In genomic region chr18:49020621-49021021, GRCh38 we compare ENCODE assay signal across 16 cellular contexts.
A peak's percentile ranks its signal among the peaks of the same experiment; 100 is the strongest.
DNase-seq lines count a peak whose midpoint lies in the region; ATAC-seq and TF ChIP-seq lines count a peak whose summit lies in the region.
"Had no signal": no experiment of that assay in that cellular context is flagged by ENCODE, and none has a peak within 500 bp of the region (broad histone marks: within the 10 kb centered on the region; RNA-seq: fewer than 3 reads in every experiment).

No MANE protein-coding gene starts in this region.

- H3K18ac ChIP-seq in IMR-90 (ENCODE audit: low read depth, low read length) (no peak overlapping the region), trophoblast cell (ENCODE audit: low read length) (peak overlapping the region; percentile 96)

- H3K9me3 ChIP-seq in Caco-2 (no peaks in the 10 kb centered on the region), IMR-90 (ENCODE audit: control insufficient read depth, insufficient read depth, low read length) (no peaks in the 10 kb centered on the region), trophoblast cell (ENCODE audit: insufficient read depth, low read depth, low read length) (peaks cover 7% of the 10 kb centered on the region)
- H3K9me3 ChIP-seq: esophagus muscularis mucosa, mucosa of descending colon had no signal

- no peak for TF ChIP-seq POLR2A in IMR-90 (IDR thresholded peaks at IDR 0.05; ENCODE audit: low read depth, low read length)

- peak overlapping the region; percentile 86 for H2BK12ac ChIP-seq in trophoblast cell (ENCODE audit: low read length)

- H3K14ac ChIP-seq in IMR-90 (replicated peaks; ENCODE audit: low read depth, low read length) (no peak overlapping the region), trophoblast cell (ENCODE audit: low read length) (peak overlapping the region; percentile 85)

- no peak overlapping the region for H2AK9ac ChIP-seq in IMR-90 (replicated peaks; ENCODE audit: low read depth, low read length, poor library complexity)

- H3K79me1 ChIP-seq in IMR-90 (ENCODE audit: low read depth in 1 of 2, low read length in 2 of 2): peaks cover 0 to 2% of the 10 kb centered on the region in 2 experiments; a peak in 1 of 4 replicates
- peaks cover 51% of the 10 kb centered on the region for H3K79me1 ChIP-seq in trophoblast cell (ENCODE audit: low read length)

- no peaks in the 10 kb centered on the region for H3K27me3 ChIP-seq in Caco-2 (replicated peaks; ENCODE audit: control insufficient read depth, insufficient read depth, low read length)
- no peaks in the 10 kb centered on the region for H3K27me3 ChIP-seq in IMR-90 (ENCODE audit: control insufficient read depth, insufficient read depth, low read length)
- H3K27me3 ChIP-seq in dorsolateral prefrontal cortex: no peaks in the 10 kb centered on the region
- no peaks in the 10 kb centered on the region for H3K27me3 ChIP-seq in trophoblast cell (ENCODE audit: insufficient read depth, low read length)

- no peak overlapping the region for H2BK20ac ChIP-seq in IMR-90 (ENCODE audit: low read depth, low read length)

- H3K4me1 ChIP-seq in Caco-2 (peaks cover 25% of the 10 kb centered on the region; the same call in 1 of the 2 replicates), IMR-90 (ENCODE audit: control insufficient read depth, insufficient read depth, low read length) (peaks cover 12% of the 10 kb centered on the region), trophoblast cell (ENCODE audit: control insufficient read depth in 1 of 2, insufficient read depth in 2 of 2, low read length in 2 of 2) (peaks cover 38 to 51% of the 10 kb centered on the region in 2 experiments)

- H3K4ac ChIP-seq in IMR-90 (ENCODE audit: low read depth, low read length) (no peak overlapping the region), trophoblast cell (ENCODE audit: low read depth, low read length) (peak overlapping the region; percentile 49)

- POLR2A ChIA-PET in Caco-2 (lab: Charles Lee) (no interaction called here), IMR-90 (lab: Charles Lee; ENCODE audit: unreplicated experiment) (interaction anchor here (0.6 kb wide), 1 partner anchor 10 kb away, joined by 3 read pairs; no protein-coding TSS in a partner anchor)

- no peaks in the 10 kb centered on the region for H3K36me3 ChIP-seq in Caco-2 (ENCODE audit: control insufficient read depth, insufficient read depth, low read length)
- no peaks in the 10 kb centered on the region for H3K36me3 ChIP-seq in IMR-90 (ENCODE audit: control insufficient read depth, insufficient read depth, low read length)
- H3K36me3 ChIP-seq in trophoblast cell (ENCODE audit: control insufficient read depth in 1 of 2, insufficient read depth in 2 of 2, low read length in 2 of 2): no peaks in the 10 kb centered on the region
- H3K36me3 ChIP-seq: esophagus muscularis mucosa had no signal

- H4K20me1 ChIP-seq in IMR-90 (ENCODE audit: insufficient read depth, low read length): no peaks in the 10 kb centered on the region; the same call in 1 of the 2 replicates

- H4K91ac ChIP-seq in IMR-90 (ENCODE audit: insufficient read depth, low read depth, low read length): peak overlapping the region; percentile 17; the same call in 1 of the 2 replicates
- peak overlapping the region; percentile 99 for H4K91ac ChIP-seq in trophoblast cell (ENCODE audit: low read depth, low read length)

- BruUV-seq in Caco-2 (replicated peaks; lab: Mats Ljungman, UMichigan) (no TSS peak), IMR-90 (replicated peaks; lab: Mats Ljungman, UMichigan) (no TSS peak)

- H3K4me3 Mint-ChIP-seq in Caco-2 (ENCODE audit: unreplicated experiment): no peak overlapping the region
- H3K4me3 Mint-ChIP-seq: CD8-positive, alpha-beta T cell had no signal

- no peak overlapping the region for H3K4me3 ChIP-seq in Caco-2 (ENCODE audit: low read depth, low read length)
- H3K4me3 ChIP-seq in IMR-90 (ENCODE audit: insufficient read depth, low read depth, low read length): no peak overlapping the region
- no peak overlapping the region for H3K4me3 ChIP-seq in dorsolateral prefrontal cortex
- H3K4me3 ChIP-seq in trophoblast cell (ENCODE audit: low read depth, low read length): no peak overlapping the region
- H3K4me3 ChIP-seq: esophagus muscularis mucosa, K562, mucosa of descending colon had no signal

- H4K5ac ChIP-seq in IMR-90 (ENCODE audit: low read depth, low read length): no peak overlapping the region

- no peak overlapping the region for H2BK5ac ChIP-seq in IMR-90 (ENCODE audit: low read depth, low read length, poor library complexity, severe bottlenecking)
- peak overlapping the region; percentile 77 for H2BK5ac ChIP-seq in trophoblast cell (ENCODE audit: low read depth, low read length, poor library complexity)

- 53% methylated on average over 3 of the region's 13 CpGs; no CpG with 5 or more reads in 1 of the 2 experiments for WGBS in IMR-90 (ENCODE audit: extremely low coverage in 2 of 2, insufficient read length in 1 of 2), 2 experiments
- no CpG with 5 or more reads among the region's 13 CpGs for WGBS in trophoblast cell (ENCODE audit: extremely low coverage, insufficient coverage, insufficient read length)

- H2BK120ac ChIP-seq in IMR-90 (ENCODE audit: low read depth, low read length) (no peak overlapping the region), trophoblast cell (ENCODE audit: insufficient read depth, low read length, poor library complexity) (peak overlapping the region; percentile 92)

- H4K12ac ChIP-seq in trophoblast cell (ENCODE audit: low read depth, low read length): peak overlapping the region; percentile 76

- H3K9me1 ChIP-seq in IMR-90 (ENCODE audit: insufficient read depth, low read length): peaks cover 13% of the 10 kb centered on the region

- TF ChIP-seq CTCF in Caco-2 (IDR thresholded peaks at IDR 0.05; ENCODE audit: insufficient read depth in 1 of 2, low read depth in 1 of 2, low read length in 1 of 2, severe bottlenecking in 1 of 2, unreplicated experiment in 1 of 2): no peak
- no peak for TF ChIP-seq CTCF in IMR-90 (conservative IDR thresholded peaks at IDR 0.05; ENCODE audit: low read depth, low read length)
- no peak for TF ChIP-seq CTCF in dorsolateral prefrontal cortex (IDR thresholded peaks at IDR 0.05 in 54 of 56, conservative IDR thresholded peaks at IDR 0.05 in 2 of 56; ENCODE audit: low read depth in 1 of 56, partially characterized antibody in 56 of 56)

- no peak for TF ChIP-seq RAD21 in IMR-90 (IDR thresholded peaks at IDR 0.05; ENCODE audit: low read length)

- H3K27ac ChIP-seq in IMR-90 (ENCODE audit: insufficient read depth, low read length) (no peak overlapping the region), dorsolateral prefrontal cortex (no peak overlapping the region), trophoblast cell (ENCODE audit: low read depth, low read length) (peak overlapping the region; percentile 61)
- H3K27ac ChIP-seq: esophagus muscularis mucosa had no signal

- in situ Hi-C loops in IMR-90 (cut with MboI; ENCODE audit: low sequenced_read_pairs): no loop called here

- intact Hi-C loops in Caco-2 (cut with micrococcal nuclease; ENCODE audit: unreplicated experiment) (no loop called here), IMR-90 (cut with micrococcal nuclease) (loop anchor here (1.0 kb wide), 1 partner anchor 158 kb away; no protein-coding TSS in a partner anchor), dorsolateral prefrontal cortex (cut with DNase I) (no loop called here)

- no peak overlapping the region for H3K56ac ChIP-seq in IMR-90 (ENCODE audit: extremely low read depth, insufficient read depth, low read length)

- no peak overlapping the region for H3K9ac ChIP-seq in IMR-90 (ENCODE audit: low read depth, low read length)
- H3K9ac ChIP-seq in trophoblast cell (ENCODE audit: low read length): no peak overlapping the region

- dilution Hi-C loops in IMR-90 (cut with HindIII; ENCODE audit: low sequenced_read_pairs, unreplicated experiment): no loop called here

- H3K27ac Mint-ChIP-seq in Caco-2 (ENCODE audit: unreplicated experiment): peak overlapping the region; percentile 78
- H3K27ac Mint-ChIP-seq: CD8-positive, alpha-beta T cell had no signal

- H2AK5ac ChIP-seq in IMR-90 (ENCODE audit: low read depth, low read length) (0 out of 2 replicates have a peak overlapping the region, but pooled peaks have one; percentile 51), trophoblast cell (ENCODE audit: low read length) (peak overlapping the region; percentile 87)

- DNase-seq in Caco-2: no peak
- peak; percentile 17 for DNase-seq in IMR-90
- peak in 6 of 10 donors; percentile 4 to 34 (median 20) for DNase-seq in dorsolateral prefrontal cortex
- no peak for DNase-seq in trophoblast cell
- no peak for DNase-seq in germinal center (ENCODE audit: low spot score)
- no peak for DNase-seq in stimulated activated CD4-positive, alpha-beta T cell treated with anti-CD3 and anti-CD28 coated beads, Interleukin-4, amount 100 ng/mL, for 1 hour
- DNase-seq: activated gamma-delta T cell; NCI-H2029; NCI-H82; stimulated activated CD4-positive, alpha-beta T cell treated with anti-CD3 and anti-CD28 coated beads, Interleukin-2, amount 100 ng/mL, for 48 hours; stimulated activated naive CD8-positive, alpha-beta T cell treated with anti-CD3 and anti-CD28 coated beads, Interleukin-15, Interleukin-2, amounts not matched to agents 100 U/mL and 50 U/mL, for 24 hours had no signal

- H2BK15ac ChIP-seq in IMR-90 (ENCODE audit: low read depth, low read length): no peak overlapping the region

- H3K4me1 Mint-ChIP-seq in Caco-2 (ENCODE audit: low read depth, unreplicated experiment): peaks cover 11% of the 10 kb centered on the region

- H4K8ac ChIP-seq in IMR-90 (ENCODE audit: low read depth in 2 of 2, low read length in 2 of 2): no peak overlapping the region
- H4K8ac ChIP-seq in trophoblast cell (ENCODE audit: low read depth, low read length): peak overlapping the region; percentile 72

- no peak overlapping the region for H3K23ac ChIP-seq in IMR-90 (ENCODE audit: low read depth, low read length)
- no peak overlapping the region for H3K23ac ChIP-seq in trophoblast cell (ENCODE audit: low read length)

- no peaks in the 10 kb centered on the region for H3K9me3 Mint-ChIP-seq in Caco-2 (ENCODE audit: unreplicated experiment)
- H3K9me3 Mint-ChIP-seq: CD8-positive, alpha-beta T cell had no signal

- no peak for ATAC-seq in IMR-90 (ENCODE audit: low read depth)
- ATAC-seq in HG02840 (IDR thresholded peaks at IDR 0.05; ENCODE audit: low FRiP score, unreplicated experiment): no peak
- ATAC-seq: CD8-positive, alpha-beta T cell; K562; stimulated activated naive CD8-positive, alpha-beta T cell treated with anti-CD3 and anti-CD28 coated beads, Interleukin-15, Interleukin-2, amounts not matched to agents 100 U/mL and 50 U/mL, for 24 hours had no signal

- no peaks in the 10 kb centered on the region for H3K27me3 Mint-ChIP-seq in Caco-2 (ENCODE audit: insufficient read depth, unreplicated experiment)

- H3K79me2 ChIP-seq in trophoblast cell (ENCODE audit: control insufficient read depth, insufficient read depth, low read length, poor library complexity): peaks cover 18% of the 10 kb centered on the region

- H2AFZ ChIP-seq in IMR-90 (replicated peaks; ENCODE audit: low read length, poor library complexity) (no peak overlapping the region), trophoblast cell (ENCODE audit: insufficient read depth, low read length, poor library complexity) (no peak overlapping the region)

- peaks cover 7% of the 10 kb centered on the region for H3K36me3 Mint-ChIP-seq in Caco-2 (ENCODE audit: insufficient read depth, unreplicated experiment)
- H3K36me3 Mint-ChIP-seq: CD8-positive, alpha-beta T cell had no signal

- H3K4me2 ChIP-seq in IMR-90 (ENCODE audit: low read depth, low read length) (no peak overlapping the region), trophoblast cell (ENCODE audit: low read length) (no peak overlapping the region)

- CTCF ChIA-PET in Caco-2 (lab: Charles Lee): no interaction called here
- CTCF ChIA-PET in IMR-90 (lab: Yijun Ruan, JAX): no interaction called here

Comparison
In these comparisons a context has a peak if more than half of its experiments do, and no peak if none do; other contexts are left out.
1. DNase-seq: peak in IMR-90 (single experiment) and dorsolateral prefrontal cortex (6 of 10); none in Caco-2 (0 of 2), trophoblast cell (0 of 2), germinal center (single experiment) and stimulated activated CD4-positive, alpha-beta T cell treated with anti-CD3 and anti-CD28 coated beads, Interleukin-4, amount 100 ng/mL, for 1 hour (single experiment).